Comparison of ENCODE assay signal across 22 cellular contexts in genomic region chr3:30290479-30290878, GRCh38.
A peak's percentile ranks its signal among the peaks of the same experiment; 100 is the strongest.
DNase-seq lines count a peak whose midpoint lies in the region; ATAC-seq, FAIRE-seq and TF ChIP-seq lines count a peak whose summit lies in the region.
"Had no signal": no experiment of that assay in that cellular context is flagged by ENCODE, and none has a peak within 500 bp of the region (broad histone marks: within the 10 kb centered on the region; RNA-seq: fewer than 3 reads in every experiment).

No MANE protein-coding gene starts in this region.

- TF ChIP-seq CTCF in A549 (IDR thresholded peaks at IDR 0.05) (no peak), K562 (IDR thresholded peaks at IDR 0.05 in 2 of 3, conservative IDR thresholded peaks at IDR 0.05 in 1 of 3; ENCODE audit: insufficient read depth in 2 of 3, low read depth in 1 of 3, low read length in 3 of 3) (no peak)

- no peaks in the 10 kb centered on the region for H3K36me3 ChIP-seq in BLaER1 treated with 17β-estradiol and CSF1 and Interleukin-3, amounts not matched to agents 10 nM and 100 nM
- H3K36me3 ChIP-seq in K562 (ENCODE audit: control insufficient read depth, insufficient read depth, low read length) = no peaks in the 10 kb centered on the region
- H3K36me3 ChIP-seq in mesenchymal stem cell (ENCODE audit: control insufficient read depth in 1 of 2, insufficient read depth in 2 of 2, low read depth in 1 of 2, low read length in 2 of 2) = peaks cover 0 to 4% of the 10 kb centered on the region in 2 experiments
- H3K36me3 ChIP-seq: SJSA1 had no signal

- DNase-seq in A549 (ENCODE audit: low read depth in 1 of 2, low spot score in 1 of 2) = no peak
- no peak for DNase-seq in K562 (ENCODE audit: extremely low read depth in 1 of 4, low spot score in 3 of 4)
- DNase-seq in mesenchymal stem cell = no peak
- no peak for DNase-seq in stimulated activated naive CD4-positive, alpha-beta T cell treated with Interleukin-2 at 50 U/mL for 16 hours (lab: John Stamatoyannopoulos, UW)
- DNase-seq in activated naive CD4-positive, alpha-beta T cell treated with anti-CD3 and anti-CD28 coated beads, Interleukin-2, amount 10 ng/mL, durations not matched to agents 7 days and 5 days = no peak
- DNase-seq: C1 segment of cervical spinal cord, GM23248, HCEC 1CT, MM.1S, NCI-H1092, NCI-H1436 treated with DMSO at 0.1 percent for 48 hours, NCI-H1930, NCI-H226, NCI-H510A treated with DMSO at 0.1 percent for 48 hours, NCI-H774 had no signal

- no peaks in the 10 kb centered on the region for H3K79me2 ChIP-seq in K562 (ENCODE audit: control insufficient read depth, insufficient read depth, low read length)

- H3K27me3 Mint-ChIP-seq in activated naive CD4-positive, alpha-beta T cell treated with anti-CD3 and anti-CD28 coated beads, Interleukin-2, amount 10 ng/mL, durations not matched to agents 7 days and 5 days = no peaks in the 10 kb centered on the region

- peak overlapping the region; percentile 98 for H2BK15ac ChIP-seq in mesenchymal stem cell (ENCODE audit: low read depth, poor library complexity, severe bottlenecking)

- H4K8ac ChIP-seq in mesenchymal stem cell (ENCODE audit: low read length) = peak overlapping the region; percentile 16

- H3K27me3 ChIP-seq in BLaER1 treated with 17β-estradiol and CSF1 and Interleukin-3, amounts not matched to agents 10 nM and 100 nM = no peaks in the 10 kb centered on the region
- no peaks in the 10 kb centered on the region for H3K27me3 ChIP-seq in K562 (ENCODE audit: control insufficient read depth in 2 of 2, insufficient read depth in 2 of 2, low read length in 2 of 2)
- H3K27me3 ChIP-seq in mesenchymal stem cell (ENCODE audit: control insufficient read depth in 1 of 2, insufficient read depth in 1 of 2, low read length in 2 of 2) = no peaks in the 10 kb centered on the region
- H3K27me3 ChIP-seq: SJSA1 had no signal

- H3K9me3 ChIP-seq in A549 = no peaks in the 10 kb centered on the region
- no peaks in the 10 kb centered on the region for H3K9me3 ChIP-seq in BLaER1 treated with 17β-estradiol and CSF1 and Interleukin-3, amounts not matched to agents 10 nM and 100 nM (replicated peaks in 1 of 11)
- H3K9me3 ChIP-seq in K562 (replicated peaks; ENCODE audit: control insufficient read depth, insufficient read depth, low read depth, low read length) = no peaks in the 10 kb centered on the region
- H3K9me3 ChIP-seq in mesenchymal stem cell (ENCODE audit: control insufficient read depth, low read length) = no peaks in the 10 kb centered on the region
- H3K9me3 ChIP-seq: SJSA1 had no signal

- H3K14ac ChIP-seq in mesenchymal stem cell (ENCODE audit: low read length in 2 of 2) = peak overlapping the region in 1 of 2 experiments; percentile 76

- H3K4me1 Mint-ChIP-seq in activated naive CD4-positive, alpha-beta T cell treated with anti-CD3 and anti-CD28 coated beads, Interleukin-2, amount 10 ng/mL, durations not matched to agents 7 days and 5 days = peaks cover 16% of the 10 kb centered on the region

- intact Hi-C loops in K562 (cut with micrococcal nuclease) = no loop called here

- no peak for FAIRE-seq in A549 (lab: Jason Lieb, UNC)
- no peak for FAIRE-seq in K562 (lab: Jason Lieb, UNC)
- FAIRE-seq: G401.6, GM12892 had no signal

- peak overlapping the region; percentile 96 to 99 for H2BK12ac ChIP-seq in mesenchymal stem cell (ENCODE audit: low read length in 2 of 2)

- no peaks in the 10 kb centered on the region for H3K9me3 Mint-ChIP-seq in activated naive CD4-positive, alpha-beta T cell treated with anti-CD3 and anti-CD28 coated beads, Interleukin-2, amount 10 ng/mL, durations not matched to agents 7 days and 5 days

- in situ Hi-C loops in K562 (cut with MboI) = no loop called here

- no peak overlapping the region for H2BK5ac ChIP-seq in mesenchymal stem cell (ENCODE audit: low read depth, low read length, poor library complexity, severe bottlenecking)

- CTCF ChIA-PET in A549 (lab: Yijun Ruan, JAX) = no interaction called here
- CTCF ChIA-PET in K562 (lab: Yijun Ruan, JAX; ENCODE audit: low intra/inter-chr PET ratio) = no interaction called here
- CTCF ChIA-PET in activated naive CD4-positive, alpha-beta T cell treated with anti-CD3 and anti-CD28 coated beads, Interleukin-2, amount 10 ng/mL, durations not matched to agents 7 days and 5 days (lab: Charles Lee) = no interaction called here

- no peak overlapping the region for H2AFZ ChIP-seq in K562 (ENCODE audit: low read depth, low read length)
- no peak overlapping the region for H2AFZ ChIP-seq in mesenchymal stem cell (ENCODE audit: low read depth, low read length)
- H2AFZ ChIP-seq: GM23248 had no signal

- BruUV-seq in K562 (replicated peaks; lab: Mats Ljungman, UMichigan) = no TSS peak

- peak overlapping the region; percentile 41 to 72 for H3K4ac ChIP-seq in mesenchymal stem cell (ENCODE audit: low read depth in 1 of 2, low read length in 2 of 2)

- no peak for TF ChIP-seq POLR2A in A549 (IDR thresholded peaks at IDR 0.05; ENCODE audit: low read length)
- no peak for TF ChIP-seq POLR2A in K562 (conservative IDR thresholded peaks at IDR 0.05)

- H3K4me3 Mint-ChIP-seq in activated naive CD4-positive, alpha-beta T cell treated with anti-CD3 and anti-CD28 coated beads, Interleukin-2, amount 10 ng/mL, durations not matched to agents 7 days and 5 days = no peak overlapping the region

- TF ChIP-seq RAD21 in A549 (conservative IDR thresholded peaks at IDR 0.05 in 1 of 2, IDR thresholded peaks at IDR 0.05 in 1 of 2) = no peak
- no peak for TF ChIP-seq RAD21 in K562 (CRISPR knock-in tag; conservative IDR thresholded peaks at IDR 0.05 in 1 of 2, IDR thresholded peaks at IDR 0.05 in 1 of 2)

- H3K9ac ChIP-seq in BLaER1 treated with 17β-estradiol and CSF1 and Interleukin-3, amounts not matched to agents 10 nM and 100 nM = peak overlapping the region in 2 of 11 experiments; percentile 30 to 31; a peak in 1 of 22 replicates
- no peak overlapping the region for H3K9ac ChIP-seq in K562 (ENCODE audit: insufficient read depth in 1 of 2, low read depth in 2 of 2, low read length in 2 of 2)
- H3K9ac ChIP-seq in mesenchymal stem cell (ENCODE audit: low read length) = no peak overlapping the region
- H3K9ac ChIP-seq: GM23248 had no signal

- H3K36me3 Mint-ChIP-seq in activated naive CD4-positive, alpha-beta T cell treated with anti-CD3 and anti-CD28 coated beads, Interleukin-2, amount 10 ng/mL, durations not matched to agents 7 days and 5 days = no peaks in the 10 kb centered on the region

- H3K23ac ChIP-seq in mesenchymal stem cell (ENCODE audit: low read length in 2 of 2) = peak overlapping the region in 1 of 2 experiments; percentile 57

- peak overlapping the region; percentile 60 for H4K91ac ChIP-seq in mesenchymal stem cell (ENCODE audit: low read length)

- ATAC-seq in A549 (no peak), K562 (no peak), HG03039 (IDR thresholded peaks at IDR 0.05; ENCODE audit: unreplicated experiment) (no peak), GM19395 (IDR thresholded peaks at IDR 0.05; ENCODE audit: unreplicated experiment) (no peak)
- ATAC-seq: Panc1 had no signal

- no peak overlapping the region for H2AK5ac ChIP-seq in mesenchymal stem cell (ENCODE audit: low read length, severe bottlenecking)

- H3K27ac ChIP-seq in A549 = peak overlapping the region; percentile 69 to 79; a peak in 4 of 6 replicates
- peak overlapping the region in 8 of 11 experiments; percentile 11 to 72 (median 54); a peak in 15 of 22 replicates for H3K27ac ChIP-seq in BLaER1 treated with 17β-estradiol and CSF1 and Interleukin-3, amounts not matched to agents 10 nM and 100 nM
- H3K27ac ChIP-seq in K562 (ENCODE audit: extremely low read depth, low read depth, low read length) = no peak overlapping the region
- no peak overlapping the region for H3K27ac ChIP-seq in mesenchymal stem cell (ENCODE audit: low read length, poor library complexity, severe bottlenecking)
- H3K27ac ChIP-seq: GM23248, SJSA1 had no signal

- H3K9me1 ChIP-seq in K562 (ENCODE audit: control insufficient read depth, insufficient read depth, low read length) = no peaks in the 10 kb centered on the region

- H4K20me1 ChIP-seq in BLaER1 treated with 17β-estradiol and CSF1 and Interleukin-3, amounts not matched to agents 10 nM and 100 nM = no peaks in the 10 kb centered on the region
- H4K20me1 ChIP-seq in K562 (replicated peaks; ENCODE audit: control insufficient read depth, insufficient read depth, low read length) = no peaks in the 10 kb centered on the region

- no peak overlapping the region for H3K4me2 ChIP-seq in A549
- H3K4me2 ChIP-seq in BLaER1 treated with 17β-estradiol and CSF1 and Interleukin-3, amounts not matched to agents 10 nM and 100 nM = peak overlapping the region; percentile 37 to 86 (median 72); a peak in 21 of 22 replicates
- no peak overlapping the region for H3K4me2 ChIP-seq in K562 (ENCODE audit: insufficient read depth, low read length)
- no peak overlapping the region for H3K4me2 ChIP-seq in mesenchymal stem cell (ENCODE audit: low read length, poor library complexity, severe bottlenecking)

- H3K79me1 ChIP-seq in mesenchymal stem cell (replicated peaks; ENCODE audit: low read length, poor library complexity, severe bottlenecking) = no peaks in the 10 kb centered on the region

- WGBS in A549 (ENCODE audit: missing lambda C conversion rate) = 88% methylated on average over 5 of the region's 12 CpGs
- WGBS in K562 (ENCODE audit: insufficient coverage, low coverage, missing lambda C conversion rate) = 0% methylated on average over 9 of the region's 12 CpGs
- 89% methylated on average over 12 of the region's 12 CpGs for WGBS in mesenchymal stem cell

- POLR2A ChIA-PET in A549 (lab: Yijun Ruan, JAX) = no interaction called here
- POLR2A ChIA-PET in K562 (lab: Yijun Ruan, JAX) = no interaction called here

- no peak for TF ChIP-seq EP300 in A549 (IDR thresholded peaks at IDR 0.05)
- no peak for TF ChIP-seq EP300 in K562 (IDR thresholded peaks at IDR 0.05; ENCODE audit: low read length)

- peak overlapping the region; percentile 63 to 87 for H3K18ac ChIP-seq in mesenchymal stem cell (ENCODE audit: low read depth in 1 of 2, low read length in 2 of 2)

- H2BK120ac ChIP-seq in mesenchymal stem cell (ENCODE audit: low read depth, low read length) = peak overlapping the region; percentile 6

- H3K4me1 ChIP-seq in A549 (peaks cover 56% of the 10 kb centered on the region), K562 (replicated peaks in 1 of 2; ENCODE audit: control insufficient read depth in 2 of 2, insufficient read depth in 2 of 2, low read length in 2 of 2) (no peaks in the 10 kb centered on the region), mesenchymal stem cell (ENCODE audit: control insufficient read depth, insufficient read depth, low read depth, low read length) (peaks cover 3% of the 10 kb centered on the region)
- peaks cover 48 to 97% (median 72%) of the 10 kb centered on the region in 10 experiments for H3K4me1 ChIP-seq in BLaER1 treated with 17β-estradiol and CSF1 and Interleukin-3, amounts not matched to agents 10 nM and 100 nM

- no peak overlapping the region for H3K27ac Mint-ChIP-seq in activated naive CD4-positive, alpha-beta T cell treated with anti-CD3 and anti-CD28 coated beads, Interleukin-2, amount 10 ng/mL, durations not matched to agents 7 days and 5 days

- H3K4me3 ChIP-seq in A549 (no peak overlapping the region), K562 (no peak overlapping the region), mesenchymal stem cell (ENCODE audit: insufficient read depth in 1 of 2, low read depth in 1 of 2, low read length in 2 of 2) (no peak overlapping the region)
- 0 out of 20 replicates have a peak overlapping the region, but pooled peaks of 1 of the 10 experiments have one; percentile 4 for H3K4me3 ChIP-seq in BLaER1 treated with 17β-estradiol and CSF1 and Interleukin-3, amounts not matched to agents 10 nM and 100 nM
- H3K4me3 ChIP-seq: GM23248, SJSA1 had no signal

Comparison
In these comparisons a context has a peak if more than half of its experiments do, and no peak if none do; other contexts are left out.
1. H3K27ac ChIP-seq: peak in A549 (2 of 2) and BLaER1 treated with 17β-estradiol and CSF1 and Interleukin-3, amounts not matched to agents 10 nM and 100 nM (8 of 11); none in K562 (single experiment) and mesenchymal stem cell (single experiment).
2. H3K4me2 ChIP-seq: peak in BLaER1 treated with 17β-estradiol and CSF1 and Interleukin-3, amounts not matched to agents 10 nM and 100 nM (11 of 11); none in A549 (single experiment), K562 (single experiment) and mesenchymal stem cell (single experiment).